ENCODE assay signal across 8 cellular contexts in genomic region chr3:128076783-128077624, GRCh38. TPM values are rescaled to one million over a fixed set of nuclear protein-coding genes. Genes with fewer than 3 reads are reported as not detected.
DNase-seq lines count a peak whose midpoint lies in the region; ATAC-seq and TF ChIP-seq lines count a peak whose summit lies in the region.

No MANE protein-coding gene starts in this region.

- no peak for TF ChIP-seq CTCF in GM06990 (IDR thresholded peaks at IDR 0.05; ENCODE audit: insufficient read depth, low read length, poor library complexity, severe bottlenecking)
- no peak for TF ChIP-seq CTCF in tibial nerve (IDR thresholded peaks at IDR 0.05)
- TF ChIP-seq CTCF in Calu3 (IDR thresholded peaks at IDR 0.05; ENCODE audit: unreplicated experiment), result no peak
- TF ChIP-seq CTCF in GM10248 (IDR thresholded peaks at IDR 0.05; ENCODE audit: control extremely low read depth, extremely low read depth, low read depth, missing control alignments), result no peak

- H3K27ac ChIP-seq in mucosa of rectum (ENCODE audit: low read depth in 2 of 2, low read length in 2 of 2) (peak overlapping the region in 1 of 2 donors; percentile 20), tibial nerve (peak overlapping the region in 2 of 4 donors; percentile 37 to 66)

- no peak overlapping the region for H3K27ac Mint-ChIP-seq in Calu3 (ENCODE audit: unreplicated experiment)

- no peaks in the 10 kb centered on the region for H3K27me3 Mint-ChIP-seq in Calu3 (ENCODE audit: unreplicated experiment)

- TF ChIP-seq POLR2A in tibial nerve (IDR thresholded peaks at IDR 0.05), result no peak

- POLR2A ChIA-PET in GM10248 (lab: Yijun Ruan, JAX), result no interaction called here

- H3K36me3 ChIP-seq in GM06990 (ENCODE audit: control insufficient read depth, insufficient read depth, low read length), result peaks cover 23% of the 10 kb centered on the region
- no peaks in the 10 kb centered on the region for H3K36me3 ChIP-seq in endocrine pancreas (ENCODE audit: control insufficient read depth, insufficient read depth, low read length)
- peaks cover 0 to 16% of the 10 kb centered on the region in 2 donors for H3K36me3 ChIP-seq in mucosa of rectum (ENCODE audit: control insufficient read depth in 2 of 2, insufficient read depth in 2 of 2, low read length in 2 of 2)
- peaks cover 0 to 47% (median 0%) of the 10 kb centered on the region in 3 donors for H3K36me3 ChIP-seq in tibial nerve

- no TSS peak for BruUV-seq in Calu3 (replicated peaks; lab: Mats Ljungman, UMichigan)

- H3K9ac ChIP-seq in endocrine pancreas (ENCODE audit: control insufficient read depth, insufficient read depth, low read length), result peak overlapping the region; percentile 54
- H3K9ac ChIP-seq in mucosa of rectum (ENCODE audit: low read depth in 1 of 2, low read length in 2 of 2), result peak overlapping the region in 1 of 2 donors; percentile 52

- no peaks in the 10 kb centered on the region for H3K4me1 ChIP-seq in endocrine pancreas (ENCODE audit: control insufficient read depth, insufficient read depth, low read length)
- H3K4me1 ChIP-seq in mucosa of rectum (ENCODE audit: control insufficient read depth in 2 of 2, insufficient read depth in 2 of 2, low read length in 2 of 2), result peaks cover 24 to 28% of the 10 kb centered on the region in 2 donors
- H3K4me1 ChIP-seq in tibial nerve, result peaks cover 0 to 27% (median 6%) of the 10 kb centered on the region in 4 donors

- peaks cover 20% of the 10 kb centered on the region for H3K4me1 Mint-ChIP-seq in Calu3 (ENCODE audit: low read depth, unreplicated experiment)

- no peak for TF ChIP-seq EP300 in tibial nerve (IDR thresholded peaks at IDR 0.05)

- H3K9me3 ChIP-seq in endocrine pancreas (ENCODE audit: control insufficient read depth, low read length) (no peaks in the 10 kb centered on the region), mucosa of rectum (ENCODE audit: control insufficient read depth in 2 of 2, low read length in 2 of 2) (no peaks in the 10 kb centered on the region), tibial nerve (no peaks in the 10 kb centered on the region)

- no peak for ATAC-seq in GM18498 (IDR thresholded peaks at IDR 0.05; ENCODE audit: unreplicated experiment)

- peaks cover 92% of the 10 kb centered on the region for H3K36me3 Mint-ChIP-seq in Calu3 (ENCODE audit: insufficient read depth, unreplicated experiment)

- intact Hi-C loops in Calu3 (cut with micrococcal nuclease; ENCODE audit: unreplicated experiment), result no loop called here

- DNase-seq in GM06990 (ENCODE audit: extremely low read depth, insufficient read length), result peak; percentile 34
- DNase-seq in T-helper 22 cell (ENCODE audit: low read depth), result peak; percentile 26
- DNase-seq in tibial nerve (ENCODE audit: low spot score in 2 of 2), result no peak
- DNase-seq in Calu3, result no peak
- DNase-seq in GM10248 (ENCODE audit: extremely low spot score), result no peak

- H3K4me3 Mint-ChIP-seq in Calu3 (ENCODE audit: low read depth, unreplicated experiment), result no peak overlapping the region

- H3K27me3 ChIP-seq in GM06990 (replicated peaks; ENCODE audit: control insufficient read depth, insufficient read depth, low read length) (no peaks in the 10 kb centered on the region), endocrine pancreas (ENCODE audit: control insufficient read depth, insufficient read depth, low read length) (no peaks in the 10 kb centered on the region), mucosa of rectum (ENCODE audit: control insufficient read depth in 2 of 2, insufficient read depth in 2 of 2, low read length in 2 of 2) (no peaks in the 10 kb centered on the region), tibial nerve (no peaks in the 10 kb centered on the region)

- H3K9me3 Mint-ChIP-seq in Calu3 (ENCODE audit: low read depth, unreplicated experiment), result no peaks in the 10 kb centered on the region

- CTCF ChIA-PET in Calu3 (lab: Charles Lee) (no interaction called here), GM10248 (lab: Yijun Ruan, JAX) (interaction anchor here (0.7 to 3.3 kb wide), 13 partner anchors 9 to 532 kb away, joined by 3 to 12 read pairs (median 4); no protein-coding TSS in a partner anchor)

- peak overlapping the region; percentile 42 for H3K4me3 ChIP-seq in GM06990 (replicated peaks; ENCODE audit: low read depth, low read length)
- no peak overlapping the region for H3K4me3 ChIP-seq in endocrine pancreas (ENCODE audit: control insufficient read depth, insufficient read depth, low read length)
- peak overlapping the region; percentile 69 to 70 for H3K4me3 ChIP-seq in mucosa of rectum (ENCODE audit: low read length in 2 of 2)
- H3K4me3 ChIP-seq in tibial nerve, result peak overlapping the region; percentile 30 to 54 (median 44)

- 4 to 6% methylated on average over 17 to 33 of the region's 72 CpGs for WGBS in tibial nerve, 2 donors

RNA-seq across cellular contexts. Expression of gene SEC61A1, which starts 24.8 kb away (rescaled TPM):
- total RNA-seq in tibial nerve, result 100 to 1,000 TPM in 3 of 4 donors, 10 to 100 TPM in 1; 93.3 to 155 (median 108) TPM
- total RNA-seq in Calu3 (2022), result 372 and 394 TPM in 2 replicates

RNA-seq across cellular contexts. Expression of gene RUVBL1, which starts 46.6 kb away (rescaled TPM):
- total RNA-seq in tibial nerve, result 10 to 100 TPM; 29.7 to 41.7 (median 34.1) TPM
- total RNA-seq in Calu3 (2022), result 156 and 167 TPM in 2 replicates

Comparison
In these comparisons a context has a peak if more than half of its experiments do, and no peak if none do; other contexts are left out.
1. DNase-seq: peak in GM06990 (single experiment) and T-helper 22 cell (single experiment); none in tibial nerve (0 of 2), Calu3 (single experiment) and GM10248 (single experiment).